26 cellular contexts compared by ENCODE assay signal in the genomic region with DNA sequence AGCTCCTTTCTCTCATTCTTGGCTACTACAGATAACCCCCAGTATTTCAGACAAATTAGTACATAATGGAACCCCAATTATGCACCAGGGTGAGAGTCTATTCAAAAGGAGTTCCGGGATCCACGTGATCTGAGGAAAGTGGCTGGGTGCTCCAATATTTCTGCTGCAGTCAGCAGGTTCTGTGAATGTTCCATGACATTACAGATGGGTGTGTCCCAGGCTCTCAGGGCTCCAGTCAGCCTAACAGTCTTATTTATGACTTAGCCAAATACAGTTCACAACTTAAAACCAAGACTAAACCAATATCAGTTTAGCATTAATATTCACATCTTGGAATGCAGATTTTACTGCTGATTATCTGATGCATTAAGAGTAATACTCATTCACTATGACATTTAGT.
"Had no signal": no experiment of that assay in that cellular context is flagged by ENCODE, and none has a peak within 500 bp of the region (broad histone marks: within the 10 kb centered on the region; RNA-seq: fewer than 3 reads in every experiment).

No MANE protein-coding gene starts in this region.

- H3K27ac ChIP-seq: gastrocnemius medialis, neutrophil, pancreas, stomach, thyroid gland, vagina had no signal

- H3K27ac Mint-ChIP-seq: effector memory CD8-positive, alpha-beta T cell; mesothelial cell of epicardium; natural killer cell treated with Interleukin-12 subunit alpha and Interleukin-12 subunit beta and Interleukin-15 and Interleukin-18, amount 100 ng/mL, for 72 hours; progenitor cell of endocrine pancreas; stimulated activated effector memory CD8-positive, alpha-beta T cell treated with anti-CD3 and anti-CD28 coated beads, Interleukin-12 subunit alpha, Interleukin-12 subunit beta, amount 100 ng/mL, for 72 hours had no signal

- H3K36me3 ChIP-seq: gastrocnemius medialis, neutrophil, pancreas, thyroid gland, vagina had no signal

- H3K4me3 Mint-ChIP-seq: effector memory CD8-positive, alpha-beta T cell; mesothelial cell of epicardium; naive B cell; natural killer cell treated with Interleukin-12 subunit alpha and Interleukin-12 subunit beta and Interleukin-15 and Interleukin-18, amount 100 ng/mL, for 72 hours; neural crest cell; stimulated activated effector memory CD8-positive, alpha-beta T cell treated with anti-CD3 and anti-CD28 coated beads, Interleukin-12 subunit alpha, Interleukin-12 subunit beta, amount 100 ng/mL, for 72 hours had no signal

- H3K4me1 Mint-ChIP-seq: stimulated activated effector memory CD8-positive, alpha-beta T cell treated with anti-CD3 and anti-CD28 coated beads, Interleukin-12 subunit alpha, Interleukin-12 subunit beta, amount 100 ng/mL, for 72 hours had no signal

- H3K27me3 ChIP-seq: gastrocnemius medialis, neutrophil, pancreas, stomach, thyroid gland, vagina had no signal

- H3K4me3 ChIP-seq: gastrocnemius medialis, mucosa of descending colon, pancreas, stomach, thyroid gland, vagina had no signal

- ATAC-seq: effector memory CD8-positive, alpha-beta T cell; gastrocnemius medialis; left lobe of liver; mucosa of descending colon; natural killer cell treated with Interleukin-12 subunit alpha and Interleukin-12 subunit beta and Interleukin-15 and Interleukin-18, amount 100 ng/mL, for 72 hours; pancreas; sciatic nerve; stimulated activated effector memory CD8-positive, alpha-beta T cell treated with anti-CD3 and anti-CD28 coated beads, Interleukin-12 subunit alpha, Interleukin-12 subunit beta, amount 100 ng/mL, for 72 hours had no signal

- H3K9me3 ChIP-seq: gastrocnemius medialis, mucosa of descending colon, neutrophil, pancreas, stomach, thyroid gland, vagina had no signal

- FAIRE-seq: endometrium, kidney, pancreas had no signal

- H3K27me3 Mint-ChIP-seq: naive B cell, progenitor cell of endocrine pancreas had no signal

- H3K36me3 Mint-ChIP-seq: naive B cell; natural killer cell treated with Interleukin-12 subunit alpha and Interleukin-12 subunit beta and Interleukin-15 and Interleukin-18, amount 100 ng/mL, for 72 hours; stimulated activated effector memory CD8-positive, alpha-beta T cell treated with anti-CD3 and anti-CD28 coated beads, Interleukin-12 subunit alpha, Interleukin-12 subunit beta, amount 100 ng/mL, for 72 hours had no signal

- H3K9me3 Mint-ChIP-seq: effector memory CD8-positive, alpha-beta T cell; naive B cell; neural crest cell; stimulated activated effector memory CD8-positive, alpha-beta T cell treated with anti-CD3 and anti-CD28 coated beads, Interleukin-12 subunit alpha, Interleukin-12 subunit beta, amount 100 ng/mL, for 72 hours had no signal

- DNase-seq: cortex of kidney; effector memory CD8-positive, alpha-beta T cell; foreskin fibroblast; gastrocnemius medialis; head of caudate nucleus; kidney; mesenchymal stem cell; mucosa of descending colon; naive B cell; pancreas; stimulated activated CD4-positive, alpha-beta T cell treated with anti-CD3 and anti-CD28 coated beads, Interleukin-2, amount 100 ng/mL, for 24 hours; stimulated activated CD4-positive, alpha-beta T cell treated with anti-CD3 and anti-CD28 coated beads, Interleukin-4, amount 100 ng/mL, for 24 hours; stimulated activated naive CD4-positive, alpha-beta T cell treated with Interleukin-2 at 50 U/mL for 16 hours; stomach; thyroid gland; trophoblast cell had no signal

- H3K4me1 ChIP-seq: gastrocnemius medialis, stomach, thyroid gland had no signal
